In genomic region chr6:165842291-165842936, GRCh38 we compare ENCODE assay signal across 19 cellular contexts.
"Had no signal": no experiment of that assay in that cellular context is flagged by ENCODE, and none has a peak within 500 bp of the region (broad histone marks: within the 10 kb centered on the region; RNA-seq: fewer than 3 reads in every experiment).

No MANE protein-coding gene starts in this region.

- ATAC-seq: activated T-cell treated with anti-CD3 and anti-CD28 coated beads, Interleukin-2, amount 50 U/mL, for 72 hours; naive thymus-derived CD8-positive, alpha-beta T cell had no signal

- H3K27ac ChIP-seq: ascending aorta, colonic mucosa, suprapubic skin, vagina had no signal

- H3K4me1 ChIP-seq: ascending aorta had no signal

- H3K9me3 ChIP-seq: ascending aorta, colonic mucosa, suprapubic skin, transverse colon, vagina had no signal

- H3K27me3 ChIP-seq: ascending aorta, colonic mucosa, transverse colon had no signal

- DNase-seq: activated CD4-positive, CD25-positive, alpha-beta regulatory T cell treated with anti-CD3 and anti-CD28 coated beads, Interleukin-2, amount 50 U/mL, for 72 hours; activated CD8-positive, alpha-beta memory T cell treated with anti-CD3 and anti-CD28 coated beads for 24 hours; activated CD8-positive, alpha-beta memory T cell treated with anti-CD3 and anti-CD28 coated beads, Interleukin-2, amount 50 U/mL, for 48 hours; activated effector memory CD4-positive, alpha-beta T cell treated with anti-CD3 and anti-CD28 coated beads, Interleukin-2, amount 50 U/mL, for 16 hours; activated T-cell treated with anti-CD3 and anti-CD28 coated beads, Interleukin-2, amount 50 U/mL, for 72 hours; foreskin melanocyte; glutamatergic neuron; hippocampal formation; immature natural killer cell; mesendoderm; naive thymus-derived CD8-positive, alpha-beta T cell; nucleus accumbens; T-helper 1 cell; T-helper 9 cell had no signal

- H3K4me3 ChIP-seq: ascending aorta, colonic mucosa, suprapubic skin, transverse colon, vagina had no signal

- H3K36me3 ChIP-seq: ascending aorta, colonic mucosa, suprapubic skin, transverse colon, vagina had no signal
